ENCODE assay signal across 1 cellular context in the genomic region with DNA sequence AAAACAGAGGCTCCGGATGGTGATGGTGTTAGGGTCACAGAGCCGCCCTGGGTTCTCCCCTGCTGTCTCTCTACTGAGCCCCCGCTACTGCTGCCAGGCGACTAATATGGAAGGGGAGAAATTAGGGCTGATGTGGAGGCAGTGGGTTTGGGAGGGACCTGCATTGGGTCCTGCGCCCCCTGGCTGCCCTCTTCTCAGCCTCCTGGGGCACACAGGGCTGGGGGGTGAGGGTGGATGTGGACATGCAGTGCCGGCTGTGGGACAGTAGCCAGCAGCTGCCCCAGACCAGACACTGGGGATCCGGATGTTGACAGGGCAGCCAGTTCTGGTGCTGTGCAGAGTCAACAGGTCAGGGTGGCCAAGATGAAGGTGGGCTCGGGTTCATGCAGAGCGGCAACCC.
TF ChIP-seq lines count a peak whose summit lies in the region.

No MANE protein-coding gene starts in this region.

TF ChIP-seq in H1, 55 proteins besides CTCF, POLR2A, EP300 and RAD21:
- TF ChIP-seq RNF2 (IDR thresholded peaks at IDR 0.05; ENCODE audit: borderline replicate concordance, low read depth, low read length, missing control alignments, poor library complexity, severe bottlenecking) (no peak), CHD2 (IDR thresholded peaks at IDR 0.05; ENCODE audit: low read length) (no peak), FOSL1 (IDR thresholded peaks at IDR 0.05; ENCODE audit: insufficient read depth, low read depth, low read length) (no peak), CBX5 (IDR thresholded peaks at IDR 0.05; ENCODE audit: low read depth, low read length) (no peak), CHD1 (IDR thresholded peaks at IDR 0.05; ENCODE audit: low read depth, low read length) (no peak)
